In genomic region chr20:48041078-48041780, GRCh38 we compare ENCODE assay signal across 16 cellular contexts.
"Had no signal": no experiment of that assay in that cellular context is flagged by ENCODE, and none has a peak within 500 bp of the region (broad histone marks: within the 10 kb centered on the region; RNA-seq: fewer than 3 reads in every experiment).

No MANE protein-coding gene starts in this region.

- DNase-seq: activated CD4-positive, alpha-beta T cell treated with anti-CD3 and anti-CD28 coated beads, Interleukin-2, amount 10 ng/mL, durations not matched to agents 24 days and 14 days; activated CD4-positive, CD25-positive, alpha-beta regulatory T cell; activated CD8-positive, alpha-beta memory T cell treated with anti-CD3 and anti-CD28 coated beads, Interleukin-2, amount 50 U/mL, for 4 hours; activated CD8-positive, alpha-beta T cell treated with anti-CD3 and anti-CD28 coated beads, Interleukin-2, amount 10 ng/mL, durations not matched to agents 7 days and 5 days; activated effector memory CD4-positive, alpha-beta T cell treated with anti-CD3 and anti-CD28 coated beads, Interleukin-2, amount 50 U/mL, for 16 hours; activated T-cell treated with anti-CD3 and anti-CD28 coated beads, Interleukin-2, amount 50 U/mL, for 48 hours; adrenal gland; dorsolateral prefrontal cortex; endodermal cell; gastrocnemius medialis; heart right ventricle; left cardiac atrium; ovary; sigmoid colon; stimulated activated CD4-positive, alpha-beta T cell treated with anti-CD3 and anti-CD28 coated beads, Interleukin-2, amount 100 ng/mL, for 24 hours had no signal

- ATAC-seq: activated CD8-positive, alpha-beta T cell treated with anti-CD3 and anti-CD28 coated beads, Interleukin-2, amount 10 ng/mL, durations not matched to agents 7 days and 5 days; gastrocnemius medialis; heart right ventricle; left cardiac atrium; stimulated activated effector memory CD8-positive, alpha-beta T cell treated with anti-CD3 and anti-CD28 coated beads, Interleukin-12 subunit alpha, Interleukin-12 subunit beta, amount 100 ng/mL, for 72 hours had no signal
